ENCODE assay signal across 8 cellular contexts in the genomic region with DNA sequence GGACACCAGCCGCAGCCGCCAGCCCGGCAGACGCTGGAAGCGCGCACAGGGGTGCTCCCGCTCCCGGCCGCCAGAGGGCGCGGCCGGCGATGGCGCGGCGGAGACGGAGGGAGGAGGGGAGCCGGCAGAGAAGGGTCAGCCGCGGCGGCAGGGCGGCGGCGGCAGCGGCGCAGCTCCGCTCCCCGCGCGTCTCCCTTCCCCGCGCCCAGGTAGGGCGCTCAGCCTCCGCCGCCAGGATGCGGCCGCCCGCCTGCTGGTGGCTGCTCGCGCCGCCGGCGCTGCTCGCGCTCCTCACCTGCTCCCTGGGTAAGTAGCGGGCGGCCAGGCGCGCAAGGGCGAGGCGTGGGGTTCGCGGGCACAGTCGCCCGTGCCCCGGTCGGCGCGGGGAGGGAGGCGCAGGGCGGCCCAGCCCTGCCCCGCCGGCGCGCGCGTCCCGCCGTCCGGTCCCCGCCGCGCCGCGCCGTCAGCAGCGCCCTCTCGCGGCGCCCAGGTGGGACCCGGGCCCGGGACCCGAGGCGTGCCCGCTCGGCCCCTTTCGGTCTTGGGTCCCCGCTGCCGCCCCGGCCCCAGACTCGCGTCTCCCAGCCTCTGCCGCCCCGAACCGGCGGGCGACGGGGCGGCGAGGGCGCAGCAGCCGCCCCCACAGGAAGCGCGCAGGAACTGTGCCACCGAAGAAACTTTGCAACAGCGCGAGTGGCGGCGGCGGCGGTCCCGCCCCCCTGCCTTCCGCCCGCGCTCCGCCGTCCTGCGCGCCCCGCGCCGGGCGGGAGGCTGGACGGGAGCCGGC. TPM values are rescaled to one million over a fixed set of nuclear protein-coding genes. Genes with fewer than 3 reads are reported as not detected.
DNase-seq lines count a peak whose midpoint lies in the region; ATAC-seq and TF ChIP-seq lines count a peak whose summit lies in the region.

A gene (plus strand): TSS at position 127 of the 787 bp plus-strand sequence. CDS start 110 bp downstream, at position 237.

- peaks cover 5% of the 10 kb centered on the region for H3K79me2 ChIP-seq in neural cell (replicated peaks; ENCODE audit: insufficient read depth, low read length)

- no peaks in the 10 kb centered on the region for H3K36me3 ChIP-seq in RWPE2 (ENCODE audit: low read depth)
- no peaks in the 10 kb centered on the region for H3K36me3 ChIP-seq in neural cell (ENCODE audit: insufficient read depth, low read length)

- H3K36me3 Mint-ChIP-seq in IgD-negative memory B cell: peaks cover 3% of the 10 kb centered on the region

- peak within 1 kb of the TSS; percentile 16 for H2AFZ ChIP-seq in neural cell (ENCODE audit: low read depth, low read length)

- H3K27me3 Mint-ChIP-seq in IgD-negative memory B cell: no peaks in the 10 kb centered on the region
- no peaks in the 10 kb centered on the region for H3K27me3 Mint-ChIP-seq in stimulated activated naive CD8-positive, alpha-beta T cell treated with anti-CD3 and anti-CD28 coated beads, Interleukin-15, amount 100 ng/mL, for 72 hours

- H3K4me1 Mint-ChIP-seq in IgD-negative memory B cell: peaks cover 14 to 18% (median 16%) of the 10 kb centered on the region in 3 donors
- peaks cover 31% of the 10 kb centered on the region for H3K4me1 Mint-ChIP-seq in stimulated activated naive CD8-positive, alpha-beta T cell treated with anti-CD3 and anti-CD28 coated beads, Interleukin-15, amount 100 ng/mL, for 72 hours

- peaks cover 7% of the 10 kb centered on the region for H3K4me1 ChIP-seq in RWPE2 (ENCODE audit: insufficient read depth, poor library complexity, severe bottlenecking)

- no peaks in the 10 kb centered on the region for H3K27me3 ChIP-seq in RWPE2 (ENCODE audit: insufficient read depth, poor library complexity, severe bottlenecking)
- H3K27me3 ChIP-seq in neural cell (ENCODE audit: insufficient read depth, low read depth, low read length): no peaks in the 10 kb centered on the region

- H3K4me2 ChIP-seq in neural cell (ENCODE audit: low read length): peak within 1 kb of the TSS; percentile 17

- no peaks in the 10 kb centered on the region for H3K9me2 ChIP-seq in neural cell (ENCODE audit: insufficient read depth, low read length)

- ATAC-seq in GM21529 (IDR thresholded peaks at IDR 0.05; ENCODE audit: unreplicated experiment) (peak; percentile 84), RWPE2 (ENCODE audit: low read depth) (peak; percentile 89)
- peak; percentile 80 for ATAC-seq in stimulated activated naive CD8-positive, alpha-beta T cell treated with anti-CD3 and anti-CD28 coated beads, Interleukin-15, amount 100 ng/mL, for 72 hours

- H3K4me3 Mint-ChIP-seq in IgD-negative memory B cell: peak within 1 kb of the TSS; percentile 85 to 93 (median 92)
- peak within 1 kb of the TSS; percentile 76 to 93 for H3K4me3 Mint-ChIP-seq in stimulated activated naive CD8-positive, alpha-beta T cell treated with anti-CD3 and anti-CD28 coated beads, Interleukin-15, amount 100 ng/mL, for 72 hours

- TF ChIP-seq RAD21 in neural cell (conservative IDR thresholded peaks at IDR 0.05): peak; percentile 76

- no peaks in the 10 kb centered on the region for H3F3A ChIP-seq in neural cell (ENCODE audit: insufficient read depth, low read length, poor library complexity, severe bottlenecking)

- H3K4me3 ChIP-seq in RWPE2 (ENCODE audit: severe bottlenecking): peak within 1 kb of the TSS; percentile 98
- H3K4me3 ChIP-seq in fibroblast of villous mesenchyme (ENCODE audit: low read depth, low read length): peak within 1 kb of the TSS; percentile 69
- peak within 1 kb of the TSS; percentile 68 for H3K4me3 ChIP-seq in neural cell (ENCODE audit: low read length)

- H3K27ac ChIP-seq in RWPE2 (ENCODE audit: poor library complexity, severe bottlenecking) (peak within 1 kb of the TSS; percentile 75), neural cell (ENCODE audit: low read length) (no peak within 1 kb of the TSS)

- peak; percentile 90 for TF ChIP-seq CTCF in RWPE2 (IDR thresholded peaks at IDR 0.05; ENCODE audit: poor library complexity, severe bottlenecking)
- TF ChIP-seq CTCF in fibroblast of villous mesenchyme (IDR thresholded peaks at IDR 0.05; ENCODE audit: insufficient read depth, low read depth, low read length): peak; percentile 77
- TF ChIP-seq CTCF in neural cell (IDR thresholded peaks at IDR 0.05; ENCODE audit: poor library complexity, severe bottlenecking): peak; percentile 94

- no peaks in the 10 kb centered on the region for H3K9me3 Mint-ChIP-seq in IgD-negative memory B cell
- H3K9me3 Mint-ChIP-seq in stimulated activated naive CD8-positive, alpha-beta T cell treated with anti-CD3 and anti-CD28 coated beads, Interleukin-15, amount 100 ng/mL, for 72 hours: no peaks in the 10 kb centered on the region

- TF ChIP-seq EP300 in neural cell (conservative IDR thresholded peaks at IDR 0.05; ENCODE audit: poor library complexity, severe bottlenecking): peak; percentile 23

- no peaks in the 10 kb centered on the region for H4K20me1 ChIP-seq in neural cell (ENCODE audit: insufficient read depth)

- no peaks in the 10 kb centered on the region for H3K9me3 ChIP-seq in RWPE2 (ENCODE audit: severe bottlenecking)
- H3K9me3 ChIP-seq in neural cell (ENCODE audit: low read length): no peaks in the 10 kb centered on the region

- DNase-seq in DMS53 (lab: John Stamatoyannopoulos, UW) (peak; percentile 90), RWPE2 (ENCODE audit: low spot score) (no peak), activated gamma-delta T cell (lab: John Stamatoyannopoulos, UW) (peak; percentile 68), fibroblast of villous mesenchyme (ENCODE audit: low read depth) (peak; percentile 78)
- peak; percentile 82 to 88 for DNase-seq in stimulated activated naive CD8-positive, alpha-beta T cell treated with anti-CD3 and anti-CD28 coated beads, Interleukin-15, amount 100 ng/mL, for 72 hours

- peak within 1 kb of the TSS; percentile 55 for H3K9ac ChIP-seq in neural cell (ENCODE audit: low read length)

- peak within 1 kb of the TSS; percentile 81 to 91 (median 83) for H3K27ac Mint-ChIP-seq in IgD-negative memory B cell
- H3K27ac Mint-ChIP-seq in stimulated activated naive CD8-positive, alpha-beta T cell treated with anti-CD3 and anti-CD28 coated beads, Interleukin-15, amount 100 ng/mL, for 72 hours: peak within 1 kb of the TSS in 1 of 2 donors; percentile 97

TF ChIP-seq in neural cell, 6 proteins besides CTCF, POLR2A, EP300 and RAD21:
- TF ChIP-seq EZH2 (IDR thresholded peaks at IDR 0.05; ENCODE audit: borderline replicate concordance, insufficient read depth, low read length, poor library complexity, severe bottlenecking) (no peak), MXI1 (conservative IDR thresholded peaks at IDR 0.05; ENCODE audit: poor library complexity, severe bottlenecking) (peak; percentile 50), POLR2AphosphoS5 (IDR thresholded peaks at IDR 0.05) (no peak), TAF1 (IDR thresholded peaks at IDR 0.05; ENCODE audit: low read depth) (no peak), SMC3 (conservative IDR thresholded peaks at IDR 0.05; ENCODE audit: poor library complexity) (peak; percentile 94)

RNA-seq across cellular contexts. Expression of the gene that starts here (rescaled TPM):
- 6.0 TPM for polyA plus RNA-seq in IgD-negative memory B cell
- total RNA-seq in fibroblast of villous mesenchyme: 12.2 and 16.0 TPM in 2 replicates
- polyA plus RNA-seq in neural cell: 7.4 and 8.2 TPM in 2 replicates
- 5.8 and 6.1 TPM in 2 replicates for polyA minus RNA-seq in neural cell
